In the genomic region with DNA sequence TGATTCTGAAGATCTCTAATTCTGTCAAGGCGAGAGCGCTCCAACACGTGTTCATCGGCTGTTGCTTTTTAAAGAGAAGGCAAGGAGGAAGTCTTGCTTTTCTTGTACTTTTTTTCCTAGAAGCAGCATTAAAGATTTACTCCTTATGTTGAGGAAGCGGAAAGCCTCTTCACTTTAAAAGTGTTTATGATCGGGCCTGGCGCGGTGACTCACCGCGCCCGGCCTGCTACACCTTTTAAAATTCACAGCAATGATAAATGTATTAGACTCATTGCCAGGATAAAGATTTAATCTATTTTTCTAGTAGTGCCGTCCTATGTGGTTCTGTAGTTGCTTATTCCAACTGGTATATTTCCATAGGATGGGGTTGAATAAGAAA, we compare ENCODE assay signal across 8 cellular contexts. TPM values are rescaled to one million over a fixed set of nuclear protein-coding genes. Genes with fewer than 3 reads are reported as not detected.
DNase-seq lines count a peak whose midpoint lies in the region; TF ChIP-seq lines count a peak whose summit lies in the region.

No MANE protein-coding gene starts in this region.

- H3K27ac ChIP-seq in GM23248 (peak overlapping the region; percentile 94), SJSA1 (peak overlapping the region; percentile 75), neutrophil (peak overlapping the region; percentile 94)

- peak overlapping the region; percentile 77 for H2AFZ ChIP-seq in GM23248

- no peaks in the 10 kb centered on the region for H3K27me3 ChIP-seq in GM23248 (replicated peaks; ENCODE audit: insufficient read depth)
- no peaks in the 10 kb centered on the region for H3K27me3 ChIP-seq in SJSA1 (replicated peaks)
- no peaks in the 10 kb centered on the region for H3K27me3 ChIP-seq in neutrophil

- H3K9ac ChIP-seq in GM23248, result peak overlapping the region; percentile 95

- POLR2A ChIA-PET in GM10248 (lab: Yijun Ruan, JAX), result interaction anchor here (0.6 to 2.5 kb wide), 8 partner anchors 9 to 158 kb away, joined by 3 to 17 read pairs (median 6); a partner anchor contains a TSS

- peak overlapping the region; percentile 91 for H3K4me2 ChIP-seq in GM23248 (ENCODE audit: unreplicated experiment)

- H3K4me3 ChIP-seq in GM23248 (peak overlapping the region; percentile 79), SJSA1 (peak overlapping the region; percentile 68), neutrophil (ENCODE audit: low read depth in 1 of 2, low read length in 1 of 2) (peak overlapping the region; percentile 78 to 96)

- H3K4me1 ChIP-seq in GM23248 (ENCODE audit: insufficient read depth) (peaks cover 28% of the 10 kb centered on the region), SJSA1 (replicated peaks) (peaks cover 16% of the 10 kb centered on the region), neutrophil (ENCODE audit: control insufficient read depth in 1 of 2, insufficient read depth in 1 of 2, low read depth in 1 of 2, low read length in 1 of 2) (peaks cover 31 to 34% of the 10 kb centered on the region in 2 experiments)

- H4K20me1 ChIP-seq in GM23248 (ENCODE audit: insufficient read depth), result peaks cover 25% of the 10 kb centered on the region; the same call in 1 of the 2 replicates

- H3K9me3 ChIP-seq in GM23248 (ENCODE audit: low read depth) (no peaks in the 10 kb centered on the region), SJSA1 (replicated peaks) (no peaks in the 10 kb centered on the region), neutrophil (no peaks in the 10 kb centered on the region)

- H3K36me3 ChIP-seq in GM23248 (ENCODE audit: low read depth) (peaks cover 15% of the 10 kb centered on the region; the same call in 1 of the 2 replicates), SJSA1 (peaks cover 29% of the 10 kb centered on the region), neutrophil (no peaks in the 10 kb centered on the region)

- H3K9me2 ChIP-seq in GM23248 (ENCODE audit: insufficient read depth), result no peaks in the 10 kb centered on the region

- H3K79me2 ChIP-seq in GM23248 (ENCODE audit: insufficient read depth), result peaks cover 63% of the 10 kb centered on the region

- in situ Hi-C loops in GM23248 (cut with MboI), result no loop called here

- H3F3A ChIP-seq in GM23248 (ENCODE audit: insufficient read depth), result peaks cover 48% of the 10 kb centered on the region

- DNase-seq in GM23248, result peak; percentile 76
- no peak for DNase-seq in SJSA1 (ENCODE audit: low read depth in 1 of 2, low spot score in 2 of 2)
- peak; percentile 44 for DNase-seq in effector CD4-positive, alpha-beta T cell
- DNase-seq in GM10248 (ENCODE audit: extremely low spot score), result no peak
- no peak for DNase-seq in putamen (ENCODE audit: low spot score)
- DNase-seq in GM10266 (ENCODE audit: extremely low spot score), result no peak
- DNase-seq in AG20443 (ENCODE audit: low spot score), result no peak

- CTCF ChIA-PET in GM10248 (lab: Yijun Ruan, JAX), result interaction anchor here (1.3 to 1.9 kb wide), 3 partner anchors 9 to 41 kb away, joined by 3 to 4 read pairs (median 3); no protein-coding TSS in a partner anchor

- TF ChIP-seq CTCF in neutrophil (IDR thresholded peaks at IDR 0.05) (no peak), GM10248 (IDR thresholded peaks at IDR 0.05; ENCODE audit: control extremely low read depth, extremely low read depth, low read depth, missing control alignments) (no peak), GM10266 (IDR thresholded peaks at IDR 0.05; ENCODE audit: control insufficient read depth, insufficient read depth, low read depth, missing control alignments) (no peak)

- 0 to 2% methylated on average over 12 of the region's 12 CpGs for WGBS in GM23248 (ENCODE audit: low coverage in 1 of 2, low lambda C conversion rate in 2 of 2, missing lambda C conversion rate in 2 of 2), 2 experiments

RNA-seq across cellular contexts. Expression of a gene that starts 0.8 kb away (rescaled TPM):
- total RNA-seq in GM23248 (2014; rRNA removed; shearing (Covaris generic)), result 346 and 371 TPM in 2 replicates
- 743 and 770 TPM in 2 replicates for polyA plus RNA-seq in GM23248 (2016; fragmentation: Nextera tagmentation; extraction: Ambion mirVana)
- 242 and 283 TPM in 2 replicates for total RNA-seq in SJSA1 (2014; rRNA removed; shearing (Covaris generic))

RNA-seq across cellular contexts. Expression of a gene that starts 41.9 kb away (rescaled TPM):
- 13.8 and 21.4 TPM in 2 replicates for total RNA-seq in GM23248 (2014; rRNA removed; shearing (Covaris generic))
- polyA plus RNA-seq in GM23248 (2016; fragmentation: Nextera tagmentation; extraction: Ambion mirVana), result 14.6 and 15.7 TPM in 2 replicates
- 8.8 and 11.9 TPM in 2 replicates for total RNA-seq in SJSA1 (2014; rRNA removed; shearing (Covaris generic))

RNA-seq across cellular contexts. Expression of a gene that starts 53.8 kb away (rescaled TPM):
- total RNA-seq in GM23248 (2014; rRNA removed; shearing (Covaris generic)), result 0.54 TPM in 1 of 2 replicates, not detected in the other
- polyA plus RNA-seq in GM23248 (2016; fragmentation: Nextera tagmentation; extraction: Ambion mirVana), result 0.11 TPM in 1 of 2 replicates, not detected in the other
- not detected in 2 replicates for total RNA-seq in SJSA1 (2014; rRNA removed; shearing (Covaris generic))

Comparison
In these comparisons a context has a peak if more than half of its experiments do, and no peak if none do; other contexts are left out.
1. DNase-seq: peak in GM23248 (single experiment) and effector CD4-positive, alpha-beta T cell (single experiment); none in SJSA1 (0 of 2), GM10248 (single experiment), putamen (single experiment), GM10266 (single experiment) and AG20443 (single experiment).
2. Peak in every context shown above with its lines, with median percentiles within 50 percentile points of each other: H3K27ac ChIP-seq and H3K4me3 ChIP-seq.